In genomic region chrX:149628280-149628679, GRCh38 we compare ENCODE assay signal across 20 cellular contexts. TPM values are rescaled to one million over a fixed set of nuclear protein-coding genes. Genes with fewer than 3 reads are reported as not detected.
DNase-seq lines count a peak whose midpoint lies in the region; ATAC-seq and TF ChIP-seq lines count a peak whose summit lies in the region.
"Had no signal": no experiment of that assay in that cellular context is flagged by ENCODE, and none has a peak within 500 bp of the region (broad histone marks: within the 10 kb centered on the region; RNA-seq: fewer than 3 reads in every experiment).

No MANE protein-coding gene starts in this region.

- H3K4me3 Mint-ChIP-seq in MCF 10A (ENCODE audit: unreplicated experiment) (no peak overlapping the region), neural crest cell (peak overlapping the region; percentile 32)

- no peaks in the 10 kb centered on the region for H3K4me1 ChIP-seq in breast epithelium
- H3K4me1 ChIP-seq in PC-3 (ENCODE audit: insufficient read depth, low read length) = peaks cover 21% of the 10 kb centered on the region
- peaks cover 2 to 3% of the 10 kb centered on the region in 2 donors for H3K4me1 ChIP-seq in esophagus (ENCODE audit: control insufficient read depth in 2 of 2, insufficient read depth in 2 of 2, low read length in 1 of 2)

- peaks cover 4% of the 10 kb centered on the region; the same call in 1 of the 2 replicates for H4K20me1 ChIP-seq in PC-3 (ENCODE audit: low read length)

- H3K27ac Mint-ChIP-seq in MCF 10A (ENCODE audit: low read depth, unreplicated experiment) = peak overlapping the region; percentile 4
- H3K27ac Mint-ChIP-seq in neural crest cell (ENCODE audit: unreplicated experiment) = no peak overlapping the region

- H3K27me3 Mint-ChIP-seq in MCF 10A (ENCODE audit: insufficient read depth, unreplicated experiment) = no peaks in the 10 kb centered on the region
- peaks cover 11% of the 10 kb centered on the region for H3K27me3 Mint-ChIP-seq in neural crest cell (ENCODE audit: low read depth)

- POLR2A ChIA-PET in MCF 10A (lab: Yijun Ruan, JAX) = interaction anchor here (1.6 kb wide), 1 partner anchor 87 kb away, joined by 5 read pairs; the partner anchor contains the start of gene EOLA1
- POLR2A ChIA-PET in PC-3 (lab: Charles Lee; ENCODE audit: unreplicated experiment) = no interaction called here

- intact Hi-C loops in MCF 10A (cut with micrococcal nuclease) = no loop called here
- intact Hi-C loops in breast epithelium (cut with DNase I; ENCODE audit: low total_unique reads) = no loop called here
- intact Hi-C loops in PC-3 (cut with micrococcal nuclease) = no loop called here

- no peak for ATAC-seq in PC-3
- ATAC-seq: A549 had no signal

- H2AFZ ChIP-seq in PC-3 (ENCODE audit: low read length) = no peak overlapping the region

- H3K4me2 ChIP-seq in PC-3 (ENCODE audit: low read length) = no peak overlapping the region
- H3K4me2 ChIP-seq: A549 had no signal

- H3K36me3 Mint-ChIP-seq in MCF 10A (ENCODE audit: insufficient read depth, unreplicated experiment) (no peaks in the 10 kb centered on the region), neural crest cell (ENCODE audit: low read depth) (no peaks in the 10 kb centered on the region)

- H3K27ac ChIP-seq in breast epithelium (no peak overlapping the region), PC-3 (ENCODE audit: low read length) (no peak overlapping the region), esophagus (ENCODE audit: low read depth in 2 of 2, low read length in 1 of 2) (peak overlapping the region; percentile 34 to 63)
- H3K27ac ChIP-seq: A549 had no signal

- TF ChIP-seq CTCF in MCF 10A (IDR thresholded peaks at IDR 0.05; ENCODE audit: unreplicated experiment) (no peak), breast epithelium (IDR thresholded peaks at IDR 0.05) (no peak), PC-3 (conservative IDR thresholded peaks at IDR 0.05; ENCODE audit: low read depth, low read length) (no peak), neural crest cell (conservative IDR thresholded peaks at IDR 0.05) (no peak)

- H3K9ac ChIP-seq in PC-3 (ENCODE audit: low read length) = no peak overlapping the region

- H3K9me2 ChIP-seq in PC-3 (replicated peaks; ENCODE audit: low read length) = no peaks in the 10 kb centered on the region

- H3K36me3 ChIP-seq in breast epithelium (no peaks in the 10 kb centered on the region), PC-3 (ENCODE audit: low read depth, low read length) (no peaks in the 10 kb centered on the region), esophagus (ENCODE audit: control insufficient read depth in 2 of 2, insufficient read depth in 2 of 2, low read length in 1 of 2) (no peaks in the 10 kb centered on the region)

- peaks cover 70% of the 10 kb centered on the region for H3K79me2 ChIP-seq in PC-3 (ENCODE audit: low read length)

- no peaks in the 10 kb centered on the region for H3K9me3 ChIP-seq in breast epithelium
- no peaks in the 10 kb centered on the region for H3K9me3 ChIP-seq in PC-3 (ENCODE audit: low read length)
- no peaks in the 10 kb centered on the region for H3K9me3 ChIP-seq in esophagus (ENCODE audit: control insufficient read depth in 2 of 2, insufficient read depth in 1 of 2, low read depth in 1 of 2, low read length in 1 of 2)
- H3K9me3 ChIP-seq: A549 had no signal

- no peak for TF ChIP-seq POLR2A in breast epithelium (IDR thresholded peaks at IDR 0.05)

- H3K9me3 Mint-ChIP-seq in MCF 10A (ENCODE audit: unreplicated experiment) (peaks cover 7% of the 10 kb centered on the region), neural crest cell (peaks cover 3% of the 10 kb centered on the region)

- no peaks in the 10 kb centered on the region for H3F3A ChIP-seq in PC-3 (ENCODE audit: low read length, unreplicated experiment)

- CTCF ChIA-PET in MCF 10A (lab: Yijun Ruan, JAX) = interaction anchor here (0.6 to 0.7 kb wide), 2 partner anchors 272 to 1098 kb away, joined by 3 read pairs; no protein-coding TSS in a partner anchor
- CTCF ChIA-PET in PC-3 (lab: Charles Lee) = no interaction called here

- DNase-seq in MCF 10A (ENCODE audit: unreplicated experiment) (peak; percentile 63), breast epithelium (ENCODE audit: low spot score in 2 of 2) (no peak), PC-3 (peak; percentile 28), neural crest cell (ENCODE audit: low read depth, low spot score) (no peak), mucosa of gallbladder (ENCODE audit: low spot score) (no peak)
- no peak for DNase-seq in activated CD4-positive, alpha-beta T cell treated with anti-CD3 and anti-CD28 coated beads for 48 hours
- DNase-seq in activated CD4-positive, CD25-positive, alpha-beta regulatory T cell (lab: John Stamatoyannopoulos, UW) = no peak
- DNase-seq: C1 segment of cervical spinal cord; MV-4-11; NCI-H1436; NCI-H2029 treated with DMSO at 0.1 percent for 48 hours; NCI-H2227 treated with DMSO at 0.1 percent for 48 hours; NK-92 treated with Interleukin-12 subunit alpha and Interleukin-12 subunit beta, amount 100 ng/mL, for 24 hours had no signal

- H3K4me1 Mint-ChIP-seq in MCF 10A (ENCODE audit: insufficient read depth, unreplicated experiment) (peaks cover 9% of the 10 kb centered on the region), neural crest cell (peaks cover 12% of the 10 kb centered on the region)

- no TSS peak for BruUV-seq in MCF 10A (replicated peaks; lab: Mats Ljungman, UMichigan)
- no TSS peak for BruUV-seq in PC-3 (replicated peaks; lab: Mats Ljungman, UMichigan)

- no peaks in the 10 kb centered on the region for H3K27me3 ChIP-seq in breast epithelium
- no peaks in the 10 kb centered on the region for H3K27me3 ChIP-seq in PC-3 (ENCODE audit: low read length)
- no peaks in the 10 kb centered on the region for H3K27me3 ChIP-seq in esophagus (ENCODE audit: control insufficient read depth in 1 of 2, insufficient read depth in 2 of 2, low read length in 2 of 2)

- H3K4me3 ChIP-seq in breast epithelium (no peak overlapping the region), PC-3 (ENCODE audit: low read length) (no peak overlapping the region), esophagus (ENCODE audit: low read depth in 1 of 2, low read length in 2 of 2) (no peak overlapping the region)
- H3K4me3 ChIP-seq: A549 had no signal

- WGBS in esophagus, 2 donors = 52 to 81% methylated on average over 3 of the region's 3 CpGs

RNA-seq across cellular contexts. Expression of gene TMEM185A, which starts 3.3 kb away (rescaled TPM):
- total RNA-seq in MCF 10A (2022) (14.7 and 15.5 TPM in 2 replicates), breast epithelium (10 to 100 TPM; 15.7 to 24.5 (median 16.1) TPM), PC-3 (2014; rRNA removed) (13.1 and 14.9 TPM in 2 replicates), neural crest cell (28.5 and 29.0 TPM in 2 replicates), mucosa of gallbladder (20.3 TPM)
- polyA plus RNA-seq in esophagus = 10 to 100 TPM; 10.9 to 11.1 TPM

RNA-seq across cellular contexts. Expression of gene HSFX2, which starts 33.2 kb away (rescaled TPM):
- total RNA-seq in MCF 10A (2022) (0.82 TPM in 1 of 2 replicates, not detected in the other), breast epithelium (under 1 TPM in 1 of 3 donors, not detected in 2; 0.98 TPM), PC-3 (2014; rRNA removed) (not detected in 2 replicates), neural crest cell (not detected in 2 replicates), mucosa of gallbladder (0.83 TPM)
- under 1 TPM; 0.21 to 0.26 TPM for polyA plus RNA-seq in esophagus
- total RNA-seq: H4, HT-29, LHCN-M2, OCI-LY7 had no signal

RNA-seq across cellular contexts. Expression of gene MAGEA9B, which starts 41.0 kb away (rescaled TPM):
- total RNA-seq in MCF 10A (2022) (not detected in 2 replicates), breast epithelium (not detected), PC-3 (2014; rRNA removed) (not detected in 2 replicates), neural crest cell (not detected in 2 replicates), mucosa of gallbladder (not detected)
- not detected for polyA plus RNA-seq in esophagus
- total RNA-seq: H4, HT-29, LHCN-M2, OCI-LY7, RPMI7951 had no signal

Comparison
In these comparisons a context has a peak if more than half of its experiments do, and no peak if none do; other contexts are left out.
1. DNase-seq: peak in MCF 10A (single experiment) and PC-3 (single experiment); none in breast epithelium (0 of 2), neural crest cell (single experiment), activated CD4-positive, alpha-beta T cell treated with anti-CD3 and anti-CD28 coated beads for 48 hours (single experiment), activated CD4-positive, CD25-positive, alpha-beta regulatory T cell (0 of 4) and mucosa of gallbladder (single experiment).
2. H3K27ac ChIP-seq: peak in esophagus (2 of 2); none in breast epithelium (0 of 2) and PC-3 (single experiment).